10 cellular contexts compared by ENCODE assay signal in genomic region chr9:38025166-38025565, GRCh38. TPM values are rescaled to one million over a fixed set of nuclear protein-coding genes. Genes with fewer than 3 reads are reported as not detected.
A peak's percentile ranks its signal among the peaks of the same experiment; 100 is the strongest.
DNase-seq lines count a peak whose midpoint lies in the region; ATAC-seq and TF ChIP-seq lines count a peak whose summit lies in the region.
"Had no signal": no experiment of that assay in that cellular context is flagged by ENCODE, and none has a peak within 500 bp of the region (broad histone marks: within the 10 kb centered on the region; RNA-seq: fewer than 3 reads in every experiment).

No MANE protein-coding gene starts in this region.

- peaks cover 79% of the 10 kb centered on the region for H3K79me2 ChIP-seq in fibroblast of lung (ENCODE audit: control insufficient read depth, insufficient read depth, low read length)

- DNase-seq in GM12865 (ENCODE audit: low read depth) (no peak), fibroblast of lung (ENCODE audit: low read depth in 2 of 2) (no peak), retinal pigment epithelial cell (ENCODE audit: low read depth) (no peak), nucleus accumbens (lab: John Stamatoyannopoulos, UW) (no peak), HCEC 1CT (no peak)
- no peak for DNase-seq in stimulated activated CD8-positive, alpha-beta memory T cell treated with anti-CD3 and anti-CD28 coated beads, Interleukin-4, amount 100 ng/mL, for 48 hours
- DNase-seq: OCI-M1, ovary had no signal

- H3K4me1 ChIP-seq in fibroblast of lung (ENCODE audit: control insufficient read depth, extremely low read depth, insufficient read depth, low read length), result peaks cover 51% of the 10 kb centered on the region

- ATAC-seq in GM19467 (IDR thresholded peaks at IDR 0.05; ENCODE audit: unreplicated experiment), result no peak

- no peak overlapping the region for H2AFZ ChIP-seq in fibroblast of lung (ENCODE audit: low read length)

- no peaks in the 10 kb centered on the region for H3K27me3 ChIP-seq in fibroblast of lung (ENCODE audit: control insufficient read depth, insufficient read depth, low read length)
- H3K27me3 ChIP-seq: ovary had no signal

- no peak overlapping the region for H3K9ac ChIP-seq in fibroblast of lung (ENCODE audit: insufficient read depth, low read length)

- H3K36me3 ChIP-seq in fibroblast of lung (ENCODE audit: control insufficient read depth, insufficient read depth, low read length), result no peaks in the 10 kb centered on the region
- H3K36me3 ChIP-seq: ovary had no signal

- H3K4me2 ChIP-seq in fibroblast of lung (ENCODE audit: extremely low read depth, insufficient read depth, low read length), result peak overlapping the region; percentile 48

- H3K27ac ChIP-seq in VCaP, result peak overlapping the region; percentile 95
- H3K27ac ChIP-seq in fibroblast of lung (ENCODE audit: insufficient read depth, low read length), result peak overlapping the region; percentile 89

- H4K20me1 ChIP-seq in fibroblast of lung (ENCODE audit: control insufficient read depth, extremely low read depth, insufficient read depth, low read length), result no peaks in the 10 kb centered on the region

- no peak overlapping the region for H3K4me3 ChIP-seq in GM12865 (ENCODE audit: low read depth, low read length)
- no peak overlapping the region for H3K4me3 ChIP-seq in fibroblast of lung (replicated peaks in 1 of 4; ENCODE audit: control extremely low read depth in 1 of 4, insufficient read depth in 1 of 4, low read depth in 3 of 4, low read length in 4 of 4)
- H3K4me3 ChIP-seq in retinal pigment epithelial cell (ENCODE audit: low read length), result no peak overlapping the region
- H3K4me3 ChIP-seq: ovary had no signal

- peak; percentile 11 for TF ChIP-seq CTCF in GM12865 (IDR thresholded peaks at IDR 0.05; ENCODE audit: insufficient read depth, low read depth, low read length, missing control alignments)
- TF ChIP-seq CTCF in VCaP (conservative IDR thresholded peaks at IDR 0.05), result no peak
- no peak for TF ChIP-seq CTCF in fibroblast of lung (conservative IDR thresholded peaks at IDR 0.05 in 1 of 2, IDR thresholded peaks at IDR 0.05 in 1 of 2; ENCODE audit: low read depth in 1 of 2, low read length in 2 of 2)
- peak; percentile 16 for TF ChIP-seq CTCF in retinal pigment epithelial cell (conservative IDR thresholded peaks at IDR 0.05; ENCODE audit: low read depth, low read length)

- no peaks in the 10 kb centered on the region for H3K9me3 ChIP-seq in fibroblast of lung (ENCODE audit: control insufficient read depth, insufficient read depth, low read depth, low read length)
- H3K9me3 ChIP-seq: ovary had no signal

RNA-seq across cellular contexts. Expression of gene SHB, which starts 43.9 kb away (rescaled TPM):
- total RNA-seq in fibroblast of lung, result 12.6 and 13.9 TPM in 2 replicates
- 9.9 and 16.9 TPM in 2 replicates for polyA plus RNA-seq in fibroblast of lung
- polyA plus RNA-seq in fibroblast of lung (2012), result 13.0 and 21.1 TPM in 2 replicates
- polyA minus RNA-seq in fibroblast of lung (ENCODE audit: low replicate concordance), result 16.5 and 24.5 TPM in 2 replicates

Comparison
In these comparisons a context has a peak if more than half of its experiments do, and no peak if none do; other contexts are left out.
1. CTCF ChIP-seq: peak in GM12865 (single experiment) and retinal pigment epithelial cell (single experiment); none in VCaP (single experiment) and fibroblast of lung (0 of 2).